ENCODE assay signal across 26 cellular contexts in the genomic region with DNA sequence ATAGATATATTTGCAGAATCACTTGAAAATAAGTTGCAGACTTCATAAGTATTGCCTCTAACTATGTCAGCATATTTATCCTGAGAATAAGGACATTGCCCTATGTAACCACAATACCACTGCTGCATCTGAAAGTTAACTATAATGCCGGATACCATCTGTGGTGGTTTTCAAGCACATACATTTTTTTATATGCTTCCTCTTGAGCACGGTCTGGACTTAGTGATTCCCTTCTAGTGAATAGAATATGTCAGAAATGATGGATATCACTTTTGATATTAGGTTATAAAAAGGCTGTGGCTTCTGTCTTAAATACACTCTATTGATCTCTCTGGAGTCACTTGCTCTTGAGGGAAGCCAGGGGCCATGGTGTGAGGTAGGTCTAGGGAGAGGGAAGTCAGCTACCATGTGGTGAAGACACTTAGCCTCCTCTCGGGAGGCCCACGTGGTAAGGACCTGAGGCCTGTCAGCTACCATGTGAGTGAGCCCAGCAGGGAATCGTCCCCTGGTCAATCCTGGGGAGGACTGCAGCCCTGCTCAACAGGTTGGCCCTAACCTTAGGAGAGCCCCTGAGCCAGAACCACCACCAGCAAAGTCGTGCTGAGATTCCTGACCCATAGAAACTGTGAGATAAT. TPM values are rescaled to one million over a fixed set of nuclear protein-coding genes. Genes with fewer than 3 reads are reported as not detected.
DNase-seq lines count a peak whose midpoint lies in the region; ATAC-seq and TF ChIP-seq lines count a peak whose summit lies in the region.
"Had no signal": no experiment of that assay in that cellular context is flagged by ENCODE, and none has a peak within 500 bp of the region (broad histone marks: within the 10 kb centered on the region; RNA-seq: fewer than 3 reads in every experiment).

No MANE protein-coding gene starts in this region.

- no peak overlapping the region for H2BK12ac ChIP-seq in neuronal stem cell (ENCODE audit: low read length)

- no peaks in the 10 kb centered on the region for H3K79me1 ChIP-seq in neuronal stem cell (ENCODE audit: low read depth, low read length)

- no peak overlapping the region for H4K91ac ChIP-seq in neuronal stem cell (ENCODE audit: low read depth, low read length, poor library complexity)

- H3K14ac ChIP-seq in neuronal stem cell (ENCODE audit: low read length), result no peak overlapping the region

- H3K9me2 ChIP-seq in PC-9 (ENCODE audit: insufficient read depth), result no peaks in the 10 kb centered on the region
- H3K9me2 ChIP-seq: SK-N-SH had no signal

- no peak overlapping the region for H2BK120ac ChIP-seq in neuronal stem cell (ENCODE audit: low read depth, low read length)

- H3F3A ChIP-seq in PC-9 (ENCODE audit: insufficient read depth, low read depth), result no peaks in the 10 kb centered on the region

- H2BK5ac ChIP-seq in neuronal stem cell (ENCODE audit: low read length), result no peak overlapping the region

- no peaks in the 10 kb centered on the region for H3K79me2 ChIP-seq in PC-9 (ENCODE audit: low read depth)

- H3K4me3 ChIP-seq in PC-9 (no peak overlapping the region), neuronal stem cell (ENCODE audit: low read length in 2 of 2) (peak overlapping the region in 1 of 2 donors; percentile 70), gastroesophageal sphincter (no peak overlapping the region)
- H3K4me3 ChIP-seq: ascending aorta, left ventricle myocardium inferior, spleen, testis had no signal

- no peak overlapping the region for H2AK5ac ChIP-seq in neuronal stem cell (ENCODE audit: low read depth, low read length)

- H3K4me2 ChIP-seq in PC-9, result no peak overlapping the region
- H3K4me2 ChIP-seq in neuronal stem cell (ENCODE audit: insufficient read depth, low read length, poor library complexity, severe bottlenecking), result no peak overlapping the region
- H3K4me2 ChIP-seq: SK-N-SH had no signal

- no peaks in the 10 kb centered on the region for H3K9me3 ChIP-seq in PC-9 (ENCODE audit: insufficient read depth, low read depth)
- H3K9me3 ChIP-seq in neuronal stem cell (replicated peaks in 1 of 2; ENCODE audit: control insufficient read depth in 2 of 2, insufficient read depth in 1 of 2, low read depth in 1 of 2, low read length in 2 of 2), result peaks cover 0 to 2% of the 10 kb centered on the region in 2 donors
- H3K9me3 ChIP-seq in gastroesophageal sphincter, result peaks cover 0 to 8% (median 0%) of the 10 kb centered on the region in 3 donors
- H3K9me3 ChIP-seq: ascending aorta, SK-N-SH, testis had no signal

- no peak overlapping the region for H4K8ac ChIP-seq in neuronal stem cell (ENCODE audit: low read depth, low read length)

- H3K27ac ChIP-seq in PC-9 (no peak overlapping the region), neuronal stem cell (replicated peaks; ENCODE audit: low read length) (no peak overlapping the region), gastroesophageal sphincter (no peak overlapping the region)
- H3K27ac ChIP-seq: ascending aorta, left ventricle myocardium inferior, spleen, testis had no signal

- CTCF ChIA-PET in PC-9 (lab: Charles Lee), result interaction anchor here (0.7 kb wide), 1 partner anchor 399 kb away, joined by 9 read pairs; no protein-coding TSS in a partner anchor

- intact Hi-C loops in PC-9 (cut with micrococcal nuclease; ENCODE audit: unreplicated experiment), result no loop called here

- peak overlapping the region; percentile 27 for H3K18ac ChIP-seq in neuronal stem cell (ENCODE audit: low read length)

- TF ChIP-seq CTCF in PC-9 (conservative IDR thresholded peaks at IDR 0.05) (no peak), gastroesophageal sphincter (IDR thresholded peaks at IDR 0.05) (no peak)

- TF ChIP-seq POLR2A in gastroesophageal sphincter (IDR thresholded peaks at IDR 0.05), result no peak

- DNase-seq in KG1 (lab: John Stamatoyannopoulos, UW), result peak; percentile 78
- no peak for DNase-seq in PC-9
- DNase-seq in neuronal stem cell (ENCODE audit: low spot score), result no peak
- DNase-seq in pons (ENCODE audit: low spot score), result no peak
- no peak for DNase-seq in effector CD4-positive, alpha-beta T cell
- DNase-seq: activated B cell treated with CpG ODN at 0.5 μM for 24 hours; caudate nucleus; dermis blood vessel endothelial cell; GOT3; left ventricle myocardium inferior; naive thymus-derived CD8-positive, alpha-beta T cell; NCI-H526; retina; SK-N-SH; spleen; stimulated activated CD4-positive, alpha-beta T cell treated with anti-CD3 and anti-CD28 coated beads, Interleukin-4, amount 100 ng/mL, for 4 hours; stimulated activated naive CD4-positive, alpha-beta T cell treated with Interleukin-2 at 50 U/mL for 16 hours; testis had no signal

- H2BK15ac ChIP-seq in neuronal stem cell (ENCODE audit: low read length), result no peak overlapping the region

- H3K4me1 ChIP-seq in PC-9 (replicated peaks; ENCODE audit: insufficient read depth) (no peaks in the 10 kb centered on the region), neuronal stem cell (ENCODE audit: control insufficient read depth in 2 of 2, insufficient read depth in 1 of 2, low read depth in 1 of 2, low read length in 2 of 2) (no peaks in the 10 kb centered on the region), gastroesophageal sphincter (no peaks in the 10 kb centered on the region)
- H3K4me1 ChIP-seq: ascending aorta, left ventricle myocardium inferior, testis had no signal

- H3K23ac ChIP-seq in neuronal stem cell (ENCODE audit: low read depth, low read length, poor library complexity), result no peak overlapping the region

- 0 out of 2 replicates have a peak overlapping the region, but pooled peaks have one; percentile 27 for H2AFZ ChIP-seq in PC-9
- no peak overlapping the region for H2AFZ ChIP-seq in neuronal stem cell (ENCODE audit: low read length)

- H3K4ac ChIP-seq in neuronal stem cell (ENCODE audit: low read length), result no peak overlapping the region

- no CpG with 5 or more reads among the region's 6 CpGs for WGBS in neuronal stem cell (ENCODE audit: extremely low coverage in 2 of 2, insufficient read length in 2 of 2, insufficient replicate concordance in 1 of 2), 2 donors
- WGBS in gastroesophageal sphincter (ENCODE audit: low coverage in 1 of 2), 2 donors, result 0 to 45% methylated on average over 1 to 2 of the region's 6 CpGs

- BruUV-seq in PC-9 (replicated peaks; lab: Mats Ljungman, UMichigan), result no TSS peak

- no peaks in the 10 kb centered on the region for H4K20me1 ChIP-seq in PC-9 (ENCODE audit: insufficient read depth)

- peak; percentile 66 for ATAC-seq in GM19452 (IDR thresholded peaks at IDR 0.05; ENCODE audit: unreplicated experiment)
- ATAC-seq in gastroesophageal sphincter, result no peak
- ATAC-seq: activated naive CD4-positive, alpha-beta T cell treated with anti-CD3 and anti-CD28 coated beads, Interleukin-2, amount 50 U/mL, for 72 hours; HepG2; naive thymus-derived CD8-positive, alpha-beta T cell had no signal

- no peak for TF ChIP-seq EP300 in gastroesophageal sphincter (IDR thresholded peaks at IDR 0.05)

- POLR2A ChIA-PET in PC-9 (lab: Charles Lee; ENCODE audit: unreplicated experiment), result no interaction called here

- no peaks in the 10 kb centered on the region for H3K36me3 ChIP-seq in PC-9 (ENCODE audit: low read depth)
- no peaks in the 10 kb centered on the region for H3K36me3 ChIP-seq in neuronal stem cell (replicated peaks in 1 of 2; ENCODE audit: control insufficient read depth in 2 of 2, insufficient read depth in 2 of 2, low read length in 2 of 2)
- H3K36me3 ChIP-seq in gastroesophageal sphincter, result no peaks in the 10 kb centered on the region
- H3K36me3 ChIP-seq: ascending aorta, left ventricle myocardium inferior, spleen had no signal

- no peaks in the 10 kb centered on the region for H3K27me3 ChIP-seq in PC-9 (ENCODE audit: insufficient read depth, low read depth)
- no peaks in the 10 kb centered on the region for H3K27me3 ChIP-seq in neuronal stem cell (ENCODE audit: control insufficient read depth in 3 of 3, insufficient read depth in 3 of 3, low read depth in 1 of 3, low read length in 3 of 3)
- H3K27me3 ChIP-seq in gastroesophageal sphincter, result no peaks in the 10 kb centered on the region
- H3K27me3 ChIP-seq: ascending aorta, spleen, testis had no signal

- H3K9ac ChIP-seq in neuronal stem cell (ENCODE audit: low read depth, low read length, poor library complexity), result no peak overlapping the region
- H3K9ac ChIP-seq: SK-N-SH had no signal

RNA-seq across cellular contexts. Expression of a gene that starts 57.5 kb away (rescaled TPM):
- total RNA-seq in PC-9 (2021) (0.98 and 1.6 TPM in 2 replicates), gastroesophageal sphincter (1 to 10 TPM in 1 of 4 donors, under 1 TPM in 3; 0.23 to 1.2 (median 0.77) TPM)
- polyA plus RNA-seq in neuronal stem cell (2013, experiment 1 of 2), result 0.28 TPM
- polyA plus RNA-seq in neuronal stem cell (2013, experiment 2 of 2), result 0.32 TPM
- total RNA-seq: activated B cell treated with CpG ODN at 0.5 μM for 24 hours; activated naive CD4-positive, alpha-beta T cell treated with anti-CD3 and anti-CD28 coated beads, Interleukin-2, amount 50 U/mL, for 72 hours; ascending aorta; Daoy; dermis blood vessel endothelial cell; MCF 10A; naive thymus-derived CD8-positive, alpha-beta T cell; T-helper 2 cell treated with Interferon-gamma antibody and Interleukin-4, amounts not matched to agents 100 ng/mL and 5 ng/mL, for 36 hours had no signal
- polyA plus RNA-seq: SK-N-SH had no signal
